ENCODE assay signal across 8 cellular contexts in the genomic region with DNA sequence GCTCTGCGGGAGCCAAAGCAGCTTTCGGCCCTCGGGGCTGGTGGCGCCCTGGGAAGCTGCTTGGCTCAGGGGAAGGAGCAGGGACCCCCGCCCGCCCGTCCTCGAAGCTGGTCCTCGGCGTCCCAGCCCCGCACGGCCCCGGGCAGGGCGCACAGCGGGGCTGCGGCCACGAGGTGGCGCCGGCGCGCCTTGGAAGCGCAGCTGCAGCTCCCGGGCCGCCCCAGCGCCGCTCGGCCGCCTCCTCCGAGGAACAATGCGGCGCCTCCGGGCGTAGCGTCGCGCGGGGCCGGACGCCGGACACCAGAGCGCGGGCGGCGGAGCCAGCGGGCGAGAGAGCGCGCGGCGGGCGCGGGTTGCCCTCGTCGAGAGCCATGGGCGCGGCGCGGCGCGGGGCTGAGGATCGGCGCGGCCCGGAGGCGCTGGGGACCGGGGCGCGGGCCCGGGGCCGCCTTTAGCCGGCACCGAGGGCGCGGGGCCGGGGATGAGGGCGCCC. TPM values are rescaled to one million over a fixed set of nuclear protein-coding genes. Genes with fewer than 3 reads are reported as not detected.
A peak's percentile ranks its signal among the peaks of the same experiment; 100 is the strongest.
DNase-seq lines count a peak whose midpoint lies in the region; ATAC-seq and TF ChIP-seq lines count a peak whose summit lies in the region.

A gene with protein sequence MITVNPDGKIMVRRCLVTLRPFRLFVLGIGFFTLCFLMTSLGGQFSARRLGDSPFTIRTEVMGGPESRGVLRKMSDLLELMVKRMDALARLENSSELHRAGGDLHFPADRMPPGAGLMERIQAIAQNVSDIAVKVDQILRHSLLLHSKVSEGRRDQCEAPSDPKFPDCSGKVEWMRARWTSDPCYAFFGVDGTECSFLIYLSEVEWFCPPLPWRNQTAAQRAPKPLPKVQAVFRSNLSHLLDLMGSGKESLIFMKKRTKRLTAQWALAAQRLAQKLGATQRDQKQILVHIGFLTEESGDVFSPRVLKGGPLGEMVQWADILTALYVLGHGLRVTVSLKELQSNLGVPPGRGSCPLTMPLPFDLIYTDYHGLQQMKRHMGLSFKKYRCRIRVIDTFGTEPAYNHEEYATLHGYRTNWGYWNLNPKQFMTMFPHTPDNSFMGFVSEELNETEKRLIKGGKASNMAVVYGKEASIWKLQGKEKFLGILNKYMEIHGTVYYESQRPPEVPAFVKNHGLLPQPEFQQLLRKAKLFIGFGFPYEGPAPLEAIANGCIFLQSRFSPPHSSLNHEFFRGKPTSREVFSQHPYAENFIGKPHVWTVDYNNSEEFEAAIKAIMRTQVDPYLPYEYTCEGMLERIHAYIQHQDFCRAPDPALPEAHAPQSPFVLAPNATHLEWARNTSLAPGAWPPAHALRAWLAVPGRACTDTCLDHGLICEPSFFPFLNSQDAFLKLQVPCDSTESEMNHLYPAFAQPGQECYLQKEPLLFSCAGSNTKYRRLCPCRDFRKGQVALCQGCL (plus strand): TSS at position 229 of the 493 bp plus-strand sequence. CDS start 626 bp downstream, outside the sequence.

- TF ChIP-seq CTCF in GM10266 (IDR thresholded peaks at IDR 0.05; ENCODE audit: control insufficient read depth, insufficient read depth, low read depth, missing control alignments) = peak; percentile 99

- DNase-seq in GM10266 (ENCODE audit: extremely low spot score) (peak; percentile 95), NCI-H82 treated with DMSO at 0.1 percent for 48 hours (lab: John Stamatoyannopoulos, UW; ENCODE audit: unreplicated experiment) (peak; percentile 10), activated T-cell treated with anti-CD3 and anti-CD28 coated beads for 24 hours (ENCODE audit: low read depth) (peak; percentile 67), epithelial cell of prostate (ENCODE audit: low read depth, low spot score) (peak; percentile 18), mucosa of gallbladder (ENCODE audit: low spot score) (peak; percentile 67)
- DNase-seq in stimulated activated CD8-positive, alpha-beta memory T cell treated with anti-CD3 and anti-CD28 coated beads, Interleukin-4, amount 100 ng/mL, for 4 hours (ENCODE audit: low read depth in 2 of 2, low spot score in 1 of 2) = peak; percentile 30 to 34

- no peak within 1 kb of the TSS for H3K27ac ChIP-seq in epithelial cell of prostate

- ATAC-seq in HG03159 (IDR thresholded peaks at IDR 0.05; ENCODE audit: unreplicated experiment) = peak; percentile 66
- no peak for ATAC-seq in GM18861 (IDR thresholded peaks at IDR 0.05; ENCODE audit: unreplicated experiment)

RNA-seq across cellular contexts. Expression of the gene that starts here (rescaled TPM):
- total RNA-seq in mucosa of gallbladder = 0.69 TPM

Comparison
In these comparisons a context has a peak if more than half of its experiments do, and no peak if none do; other contexts are left out.
1. Peak in DNase-seq in mucosa of gallbladder; RNA of the gene not detected or under 1 TPM.
2. DNase-seq: peak in every context shown above with its lines; median percentile 95 in GM10266; 67 in activated T-cell treated with anti-CD3 and anti-CD28 coated beads for 24 hours; 67 in mucosa of gallbladder; 32 in stimulated activated CD8-positive, alpha-beta memory T cell treated with anti-CD3 and anti-CD28 coated beads, Interleukin-4, amount 100 ng/mL, for 4 hours; 18 in epithelial cell of prostate; 10 in NCI-H82 treated with DMSO at 0.1 percent for 48 hours.